In genomic region chr5:53027913-53028312, GRCh38 we compare ENCODE assay signal across 10 cellular contexts. TPM values are rescaled to one million over a fixed set of nuclear protein-coding genes. Genes with fewer than 3 reads are reported as not detected.
A peak's percentile ranks its signal among the peaks of the same experiment; 100 is the strongest.
DNase-seq lines count a peak whose midpoint lies in the region; ATAC-seq and TF ChIP-seq lines count a peak whose summit lies in the region.
"Had no signal": no experiment of that assay in that cellular context is flagged by ENCODE, and none has a peak within 500 bp of the region (broad histone marks: within the 10 kb centered on the region; RNA-seq: fewer than 3 reads in every experiment).

No MANE protein-coding gene starts in this region.

- POLR2A ChIA-PET in RWPE1 (lab: Yijun Ruan, JAX; ENCODE audit: low non-redundant PET) = no interaction called here

- H3K9me3 ChIP-seq in spleen (no peaks in the 10 kb centered on the region), sigmoid colon (no peaks in the 10 kb centered on the region)
- H3K9me3 ChIP-seq: testis had no signal

- no peak for TF ChIP-seq POLR2A in spleen (IDR thresholded peaks at IDR 0.05)
- no peak for TF ChIP-seq POLR2A in sigmoid colon (IDR thresholded peaks at IDR 0.05)

- no peaks in the 10 kb centered on the region for H3K36me3 ChIP-seq in spleen
- no peaks in the 10 kb centered on the region for H3K36me3 ChIP-seq in sigmoid colon

- intact Hi-C loops in spleen (cut with DNase I; ENCODE audit: low total_unique reads) (no loop called here), sigmoid colon (cut with DNase I) (no loop called here)

- CTCF ChIA-PET in RWPE1 (lab: Yijun Ruan, JAX) = interaction anchor here (0.5 to 2.8 kb wide), 2 partner anchors 79 to 403 kb away, joined by 3 to 11 read pairs; no protein-coding TSS in a partner anchor

- H3K4me1 ChIP-seq in spleen (peaks cover 4 to 48% (median 25%) of the 10 kb centered on the region in 6 donors), sigmoid colon (peaks cover 0 to 21% (median 15%) of the 10 kb centered on the region in 4 donors)
- H3K4me1 ChIP-seq: testis had no signal

- no peak for TF ChIP-seq CTCF in RWPE1 (conservative IDR thresholded peaks at IDR 0.05; ENCODE audit: low read depth)
- no peak for TF ChIP-seq CTCF in spleen (IDR thresholded peaks at IDR 0.05 in 8 of 11, conservative IDR thresholded peaks at IDR 0.05 in 3 of 11)
- no peak for TF ChIP-seq CTCF in sigmoid colon (IDR thresholded peaks at IDR 0.05)

- no peak for ATAC-seq in HG03469 (IDR thresholded peaks at IDR 0.05; ENCODE audit: unreplicated experiment)

- H3K4me3 ChIP-seq in spleen (no peak overlapping the region), sigmoid colon (no peak overlapping the region)
- H3K4me3 ChIP-seq: lung, testis had no signal

- WGBS in spleen, 5 donors = 22 to 49% (median 33%) methylated on average over 4 of the region's 4 CpGs
- 70 to 85% methylated on average over 4 of the region's 4 CpGs for WGBS in sigmoid colon, 2 donors

- TF ChIP-seq EP300 in sigmoid colon (IDR thresholded peaks at IDR 0.05) = no peak

- peak overlapping the region; percentile 90 for H3K27ac ChIP-seq in RWPE1
- peak overlapping the region in 7 of 8 donors; percentile 9 to 35 (median 18) for H3K27ac ChIP-seq in spleen
- H3K27ac ChIP-seq in sigmoid colon = no peak overlapping the region
- H3K27ac ChIP-seq: testis had no signal

- H3K27me3 ChIP-seq in spleen (replicated peaks in 1 of 7) = no peaks in the 10 kb centered on the region
- no peaks in the 10 kb centered on the region for H3K27me3 ChIP-seq in sigmoid colon
- H3K27me3 ChIP-seq: testis had no signal

- DNase-seq in HCEC 1CT (peak; percentile 78), RWPE1 (ENCODE audit: low spot score) (peak; percentile 91), fibroblast of gingiva (ENCODE audit: low read depth) (peak; percentile 77), spleen (no peak), sigmoid colon (no peak), NCI-H1048 (lab: John Stamatoyannopoulos, UW) (no peak)
- DNase-seq: effector memory CD4-positive, alpha-beta T cell; testis had no signal

RNA-seq across cellular contexts. Expression of gene ITGA2, which starts 38.8 kb away (rescaled TPM):
- total RNA-seq in spleen (10 to 100 TPM; 10.4 to 21.6 (median 18.3) TPM), sigmoid colon (1 to 10 TPM in 3 of 4 donors, under 1 TPM in 1; 0.99 to 1.9 (median 1.5) TPM)
- polyA plus RNA-seq in spleen (1 to 10 TPM in 2 of 3 donors, under 1 TPM in 1; 0.54 to 1.8 (median 1.7) TPM), sigmoid colon (1 to 10 TPM in 1 of 3 donors, under 1 TPM in 2; 0.60 to 4.9 (median 0.69) TPM)

Comparison
In these comparisons a context has a peak if more than half of its experiments do, and no peak if none do; other contexts are left out.
1. DNase-seq: peak in HCEC 1CT (single experiment), RWPE1 (single experiment) and fibroblast of gingiva (single experiment); none in spleen (single experiment), sigmoid colon (single experiment) and NCI-H1048 (single experiment).
2. H3K27ac ChIP-seq: peak in RWPE1 (single experiment) and spleen (7 of 8); none in sigmoid colon (0 of 4).